1 cellular context compared by ENCODE assay signal in genomic region chr10:80154978-80155695, GRCh38.
TF ChIP-seq lines count a peak whose summit lies in the region.

No MANE protein-coding gene starts in this region.

TF ChIP-seq in K562, 482 proteins besides CTCF, POLR2A, EP300 and RAD21 (continued from another document):
- no peak for TF ChIP-seq CHD7 (IDR thresholded peaks at IDR 0.05; ENCODE audit: low read depth, low read length)
- TF ChIP-seq ATF2 (CRISPR knock-in tag; IDR thresholded peaks at IDR 0.05) = no peak
- no peak for TF ChIP-seq MIER1 (IDR thresholded peaks at IDR 0.05; ENCODE audit: low read depth)
- no peak for TF ChIP-seq PRMT5 (CRISPR knock-in tag; IDR thresholded peaks at IDR 0.05)
- TF ChIP-seq SP1 (CRISPR knock-in tag; IDR thresholded peaks at IDR 0.05) = no peak
- TF ChIP-seq NR2C1 (IDR thresholded peaks at IDR 0.05) = no peak
- no peak for TF ChIP-seq NR2C1 (tag; IDR thresholded peaks at IDR 0.05)
